In the genomic region with DNA sequence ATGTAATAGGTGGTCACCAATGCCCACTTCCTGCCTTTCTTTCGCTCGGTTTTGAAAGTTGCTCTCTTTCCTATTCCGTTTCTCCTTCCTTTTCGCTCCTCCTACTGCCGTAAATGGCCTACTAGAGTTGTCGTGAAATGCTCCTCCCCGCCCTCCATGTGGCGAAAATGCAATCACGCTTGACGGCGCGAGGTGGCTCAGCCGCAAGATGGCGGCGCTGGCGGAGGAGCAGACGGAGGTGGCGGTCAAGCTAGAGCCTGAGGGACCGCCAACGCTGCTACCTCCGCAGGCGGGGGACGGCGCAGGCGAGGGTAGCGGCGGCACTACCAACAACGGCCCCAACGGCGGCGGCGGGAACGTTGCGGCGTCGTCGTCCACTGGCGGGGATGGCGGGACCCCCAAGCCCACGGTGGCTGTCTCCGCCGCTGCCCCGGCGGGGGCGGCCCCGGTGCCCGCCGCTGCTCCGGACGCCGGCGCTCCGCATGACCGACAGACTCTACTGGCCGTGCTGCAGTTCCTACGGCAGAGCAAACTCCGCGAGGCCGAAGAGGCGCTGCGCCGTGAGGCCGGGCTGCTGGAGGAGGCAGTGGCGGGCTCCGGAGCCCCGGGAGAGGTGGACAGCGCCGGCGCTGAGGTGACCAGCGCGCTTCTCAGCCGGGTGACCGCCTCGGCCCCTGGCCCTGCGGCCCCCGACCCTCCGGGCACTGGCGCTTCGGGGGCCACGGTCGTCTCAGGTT, we compare ENCODE assay signal across 8 cellular contexts. TPM values are rescaled to one million over a fixed set of nuclear protein-coding genes. Genes with fewer than 3 reads are reported as not detected.
DNase-seq lines count a peak whose midpoint lies in the region; ATAC-seq and TF ChIP-seq lines count a peak whose summit lies in the region.

A gene (plus strand): TSS at position 195 of the 737 bp plus-strand sequence. CDS start 14 bp downstream, at position 209.

- H3K4me3 Mint-ChIP-seq in H9 (peak within 1 kb of the TSS; percentile 81 to 92), natural killer cell (peak within 1 kb of the TSS; percentile 97)

- H3K9me3 Mint-ChIP-seq in H9 (no peaks in the 10 kb centered on the region), natural killer cell (peaks cover 0 to 3% of the 10 kb centered on the region in 2 donors)

- H3K4me1 ChIP-seq in ES-I3 (ENCODE audit: insufficient read depth, low read length) (no peaks in the 10 kb centered on the region), H9 (ENCODE audit: insufficient read depth, low read length) (no peaks in the 10 kb centered on the region)

- no peak within 1 kb of the TSS for H3K56ac ChIP-seq in H9 (ENCODE audit: insufficient read length, low read depth, low read length)

- H3K4me1 Mint-ChIP-seq in H9 (peaks cover 2 to 10% of the 10 kb centered on the region in 2 experiments; a peak in 2 of 4 replicates), natural killer cell (peaks cover 19 to 22% of the 10 kb centered on the region in 2 donors)

- H3K27me3 Mint-ChIP-seq in H9 (ENCODE audit: low read depth) (no peaks in the 10 kb centered on the region), natural killer cell (ENCODE audit: low read depth in 2 of 2) (no peaks in the 10 kb centered on the region)

- TF ChIP-seq CTCF in H9 (conservative IDR thresholded peaks at IDR 0.05) (no peak), natural killer cell (IDR thresholded peaks at IDR 0.05) (no peak)

- H3K36me3 Mint-ChIP-seq in H9 (ENCODE audit: insufficient read depth in 1 of 3, low read depth in 3 of 3), result peaks cover 0 to 2% (median 0%) of the 10 kb centered on the region in 3 experiments; a peak in 1 of 7 replicates
- H3K36me3 Mint-ChIP-seq in natural killer cell, result no peaks in the 10 kb centered on the region

- H2BK12ac ChIP-seq in H9 (ENCODE audit: insufficient read length, low read depth, low read length), result no peak within 1 kb of the TSS

- intact Hi-C loops in natural killer cell (cut with micrococcal nuclease), result loop anchor here (1.0 to 10.0 kb wide), 4 partner anchors 17 to 723 kb away; a partner anchor contains a TSS

- H3K18ac ChIP-seq in H9 (ENCODE audit: insufficient read length, low read depth, low read length), result no peak within 1 kb of the TSS

- H3K36me3 ChIP-seq in ES-I3 (ENCODE audit: insufficient read depth, low read length), result no peaks in the 10 kb centered on the region

- no peak within 1 kb of the TSS for H2BK5ac ChIP-seq in H9 (ENCODE audit: insufficient read length, low read length)

- no peak within 1 kb of the TSS for H4K91ac ChIP-seq in H9 (ENCODE audit: insufficient read length, low read depth, low read length)

- no peaks in the 10 kb centered on the region for H4K20me1 ChIP-seq in H9 (ENCODE audit: control insufficient read depth, insufficient read depth, insufficient read length)

- WGBS in H9 (ENCODE audit: extremely low coverage, insufficient read length, low lambda C conversion rate), result no CpG with 5 or more reads among the region's 81 CpGs

- H3K9ac ChIP-seq in ES-I3 (ENCODE audit: low read depth, low read length) (peak within 1 kb of the TSS; percentile 68), H9 (ENCODE audit: extremely low read depth, insufficient read length, low read length) (peak within 1 kb of the TSS; percentile 31)

- H3K23ac ChIP-seq in H9 (ENCODE audit: insufficient read length, low read depth, low read length), result no peak within 1 kb of the TSS

- no peak within 1 kb of the TSS for H4K8ac ChIP-seq in H9 (replicated peaks; ENCODE audit: insufficient read length, low read depth, low read length)

- no peak within 1 kb of the TSS for H4K5ac ChIP-seq in H9 (ENCODE audit: insufficient read length, low read depth, low read length)

- H3K79me2 ChIP-seq in H9 (ENCODE audit: insufficient read depth, low read length), result no peaks in the 10 kb centered on the region

- no peak within 1 kb of the TSS for H2AK5ac ChIP-seq in H9 (ENCODE audit: insufficient read length, low read length)

- no peak within 1 kb of the TSS for H3K4ac ChIP-seq in H9 (ENCODE audit: low read depth, low read length)

- H3K23me2 ChIP-seq in H9 (ENCODE audit: insufficient read length, low read depth, low read length, poor library complexity, severe bottlenecking), result peaks cover 3% of the 10 kb centered on the region

- no peak within 1 kb of the TSS for H3K27ac ChIP-seq in H9 (ENCODE audit: insufficient read length, low read depth, low read length)

- no peak within 1 kb of the TSS for H2AFZ ChIP-seq in H9 (ENCODE audit: low read length)

- H3K79me1 ChIP-seq in H9 (ENCODE audit: insufficient read depth, low read depth, low read length, poor library complexity, severe bottlenecking), result no peaks in the 10 kb centered on the region

- H2BK20ac ChIP-seq in H9 (ENCODE audit: low read depth, low read length, poor library complexity, severe bottlenecking), result no peak within 1 kb of the TSS

- DNase-seq in H9 (peak; percentile 95), M059J (ENCODE audit: low read depth) (peak; percentile 95), fibroblast of peridontal ligament (ENCODE audit: extremely low read depth) (peak; percentile 95), natural killer cell (peak; percentile 83)
- DNase-seq in activated T-helper 9 cell treated with anti-CD3 and anti-CD28 coated beads, Interleukin-2, amount 50 U/mL, for 16 hours (ENCODE audit: low read depth), result peak; percentile 82
- peak; percentile 75 to 92 (median 88) for DNase-seq in stimulated activated naive CD4-positive, alpha-beta T cell (lab: John Stamatoyannopoulos, UW)

- H3K9me3 ChIP-seq in ES-I3 (ENCODE audit: control insufficient read depth, insufficient read depth, low read length) (no peaks in the 10 kb centered on the region), H9 (ENCODE audit: control insufficient read depth, low read depth, low read length) (no peaks in the 10 kb centered on the region)

- H3T11ph ChIP-seq in H9 (ENCODE audit: low read length), result no peak within 1 kb of the TSS

- peak; percentile 76 to 91 (median 77) for ATAC-seq in natural killer cell

- H3K14ac ChIP-seq in H9 (ENCODE audit: insufficient read depth, low read length), result no peak within 1 kb of the TSS

- H2BK120ac ChIP-seq in H9 (ENCODE audit: low read depth, low read length, poor library complexity, severe bottlenecking), result no peak within 1 kb of the TSS

- no peaks in the 10 kb centered on the region for H3K27me3 ChIP-seq in H9 (ENCODE audit: insufficient read depth, low read length)

- no peak within 1 kb of the TSS for H2BK15ac ChIP-seq in H9 (ENCODE audit: low read depth, low read length)

- peak within 1 kb of the TSS; percentile 53 for H3K4me2 ChIP-seq in H9 (ENCODE audit: insufficient read depth, insufficient read length, low read length)

- peak; percentile 95 for TF ChIP-seq POLR2A in Raji (IDR thresholded peaks at IDR 0.05; ENCODE audit: insufficient read depth, low read depth, low read length)

- H3K27ac Mint-ChIP-seq in H9 (peak within 1 kb of the TSS in 2 of 3 experiments; percentile 77 to 81; a peak in 3 of 7 replicates), natural killer cell (peak within 1 kb of the TSS; percentile 89 to 95)

RNA-seq across cellular contexts. Expression of the gene that starts here (rescaled TPM):
- total RNA-seq in H9 (2021), result 8.3 and 8.5 TPM in 2 replicates
- 4.9 and 7.6 TPM in 2 replicates for total RNA-seq in M059J (2014; rRNA removed; shearing (Covaris generic))
- 1 to 10 TPM; 3.6 to 8.8 (median 6.3) TPM for total RNA-seq in natural killer cell
